ENCODE assay signal across 17 cellular contexts in genomic region chr2:165675551-165675968, GRCh38.
DNase-seq lines count a peak whose midpoint lies in the region; ATAC-seq and TF ChIP-seq lines count a peak whose summit lies in the region.
"Had no signal": no experiment of that assay in that cellular context is flagged by ENCODE, and none has a peak within 500 bp of the region (broad histone marks: within the 10 kb centered on the region; RNA-seq: fewer than 3 reads in every experiment).

No MANE protein-coding gene starts in this region.

- 16 to 27% (median 21%) methylated on average over 1 of the region's 1 CpG for WGBS in heart left ventricle, 4 donors
- 87% methylated on average over 1 of the region's 1 CpG for WGBS in mesenchymal stem cell

- TF ChIP-seq POLR2A in heart left ventricle (IDR thresholded peaks at IDR 0.05) = no peak

- H3K27ac ChIP-seq in heart left ventricle (no peak overlapping the region), left ventricle myocardium inferior (replicated peaks) (no peak overlapping the region), mesenchymal stem cell (ENCODE audit: low read length, poor library complexity, severe bottlenecking) (no peak overlapping the region)
- H3K27ac ChIP-seq: ovary, transverse colon had no signal

- H4K91ac ChIP-seq in mesenchymal stem cell (ENCODE audit: low read length) = no peak overlapping the region

- intact Hi-C loops in heart left ventricle (cut with DNase I) (no loop called here), left ventricle myocardium inferior (cut with micrococcal nuclease) (no loop called here)
- intact Hi-C loops in activated CD8-positive, alpha-beta T cell treated with anti-CD3 and anti-CD28 coated beads for 36 hours (cut with micrococcal nuclease) = no loop called here

- TF ChIP-seq CTCF in heart left ventricle (IDR thresholded peaks at IDR 0.05) (no peak), left ventricle myocardium inferior (IDR thresholded peaks at IDR 0.05; ENCODE audit: borderline replicate concordance) (no peak)
- TF ChIP-seq CTCF in activated CD8-positive, alpha-beta T cell treated with anti-CD3 and anti-CD28 coated beads for 36 hours (IDR thresholded peaks at IDR 0.05) = no peak

- H3K4me2 ChIP-seq in mesenchymal stem cell (ENCODE audit: low read length, poor library complexity, severe bottlenecking) = no peak overlapping the region
- H3K4me2 ChIP-seq: GM23338 had no signal

- no peak overlapping the region for H2BK15ac ChIP-seq in mesenchymal stem cell (ENCODE audit: low read depth, poor library complexity, severe bottlenecking)

- no peaks in the 10 kb centered on the region for H3K9me3 Mint-ChIP-seq in activated CD8-positive, alpha-beta T cell treated with anti-CD3 and anti-CD28 coated beads for 36 hours

- no peak overlapping the region for H4K8ac ChIP-seq in mesenchymal stem cell (ENCODE audit: low read length)

- no peak overlapping the region for H3K9ac ChIP-seq in mesenchymal stem cell (ENCODE audit: low read length)

- no peaks in the 10 kb centered on the region for H3K4me1 Mint-ChIP-seq in activated CD8-positive, alpha-beta T cell treated with anti-CD3 and anti-CD28 coated beads for 36 hours (ENCODE audit: low read depth)

- H2BK5ac ChIP-seq in mesenchymal stem cell (ENCODE audit: low read depth, low read length, poor library complexity, severe bottlenecking) = no peak overlapping the region

- no peak overlapping the region for H2BK120ac ChIP-seq in mesenchymal stem cell (ENCODE audit: low read depth, low read length)

- H3K4me3 Mint-ChIP-seq in activated CD8-positive, alpha-beta T cell treated with anti-CD3 and anti-CD28 coated beads for 36 hours = no peak overlapping the region
- H3K4me3 Mint-ChIP-seq: activated naive CD8-positive, alpha-beta T cell; dendritic cell treated with granulocyte-macrophage colony-stimulating factor and Interleukin-4, amounts not matched to agents 40 ng/mL and 50 ng/mL, for 4 days; GM23338; WTC11 had no signal

- no peak overlapping the region for H3K4ac ChIP-seq in mesenchymal stem cell (ENCODE audit: low read depth in 1 of 2, low read length in 2 of 2)

- H3K36me3 ChIP-seq in heart left ventricle (peaks cover 0 to 29% (median 2%) of the 10 kb centered on the region in 9 donors), left ventricle myocardium inferior (peaks cover 16% of the 10 kb centered on the region), mesenchymal stem cell (ENCODE audit: control insufficient read depth in 1 of 2, insufficient read depth in 2 of 2, low read depth in 1 of 2, low read length in 2 of 2) (peaks cover 0 to 7% of the 10 kb centered on the region in 2 experiments)
- H3K36me3 ChIP-seq: ovary, transverse colon had no signal

- CTCF ChIA-PET in activated CD8-positive, alpha-beta T cell treated with anti-CD3 and anti-CD28 coated beads for 36 hours (lab: Charles Lee) = no interaction called here

- peak in 3 of 4 donors; percentile 13 to 48 (median 29) for ATAC-seq in heart left ventricle
- no peak for ATAC-seq in activated CD8-positive, alpha-beta T cell treated with anti-CD3 and anti-CD28 coated beads for 36 hours
- ATAC-seq: GM23338, WTC11 had no signal

- H3K23ac ChIP-seq in mesenchymal stem cell (ENCODE audit: low read length in 2 of 2) = no peak overlapping the region

- no peak overlapping the region for H2AK5ac ChIP-seq in mesenchymal stem cell (ENCODE audit: low read length, severe bottlenecking)

- H3K4me3 ChIP-seq in heart left ventricle (no peak overlapping the region), left ventricle myocardium inferior (no peak overlapping the region), mesenchymal stem cell (ENCODE audit: insufficient read depth in 1 of 2, low read depth in 1 of 2, low read length in 2 of 2) (no peak overlapping the region)
- H3K4me3 ChIP-seq: GM23338, ovary, transverse colon had no signal

- in situ Hi-C loops in ACHN (cut with HindIII; ENCODE audit: low pct_ligation_motif_present, low pct_unique_long_range_greater_than_20kb, low sequenced_read_pairs) = no loop called here

- H2BK12ac ChIP-seq in mesenchymal stem cell (ENCODE audit: low read length in 2 of 2) = no peak overlapping the region

- POLR2A ChIA-PET in activated CD8-positive, alpha-beta T cell treated with anti-CD3 and anti-CD28 coated beads for 36 hours (lab: Charles Lee) = no interaction called here

- DNase-seq in heart left ventricle = no peak
- no peak for DNase-seq in left ventricle myocardium inferior
- DNase-seq in SHP77 treated with DMSO at 0.1 percent for 48 hours (lab: John Stamatoyannopoulos, UW) = peak; percentile 2
- peak; percentile 4 for DNase-seq in germinal center (ENCODE audit: low spot score)
- no peak for DNase-seq in ecto neural progenitor cell (ENCODE audit: low spot score)
- DNase-seq in ACHN = no peak
- no peak for DNase-seq in activated CD8-positive, alpha-beta T cell treated with anti-CD3 and anti-CD28 coated beads for 36 hours
- no peak for DNase-seq in mesenchymal stem cell
- DNase-seq: activated CD8-positive, alpha-beta memory T cell treated with anti-CD3 and anti-CD28 coated beads, Interleukin-2, amount 50 U/mL, for 48 hours; DMS 273 treated with DMSO at 0.1 percent for 48 hours; NCI-H2107; ovary; transverse colon had no signal

- H3K27me3 Mint-ChIP-seq in activated CD8-positive, alpha-beta T cell treated with anti-CD3 and anti-CD28 coated beads for 36 hours = no peaks in the 10 kb centered on the region
- H3K27me3 Mint-ChIP-seq: dendritic cell treated with granulocyte-macrophage colony-stimulating factor and Interleukin-4, amounts not matched to agents 40 ng/mL and 50 ng/mL, for 4 days had no signal

- H3K4me1 ChIP-seq in heart left ventricle (peaks cover 0 to 7% (median 0%) of the 10 kb centered on the region in 12 donors), left ventricle myocardium inferior (peaks cover 9% of the 10 kb centered on the region), mesenchymal stem cell (ENCODE audit: control insufficient read depth, insufficient read depth, low read depth, low read length) (no peaks in the 10 kb centered on the region)
- H3K4me1 ChIP-seq: transverse colon had no signal

- no peak overlapping the region for H3K14ac ChIP-seq in mesenchymal stem cell (ENCODE audit: low read length in 2 of 2)

- H3K27me3 ChIP-seq in heart left ventricle (no peaks in the 10 kb centered on the region), left ventricle myocardium inferior (ENCODE audit: low read depth) (no peaks in the 10 kb centered on the region), mesenchymal stem cell (ENCODE audit: control insufficient read depth in 1 of 2, insufficient read depth in 1 of 2, low read length in 2 of 2) (no peaks in the 10 kb centered on the region)
- H3K27me3 ChIP-seq: ovary, transverse colon had no signal

- no peak overlapping the region for H3K18ac ChIP-seq in mesenchymal stem cell (ENCODE audit: low read depth in 1 of 2, low read length in 2 of 2)

- H3K9me3 ChIP-seq in heart left ventricle (no peaks in the 10 kb centered on the region), left ventricle myocardium inferior (replicated peaks) (no peaks in the 10 kb centered on the region), mesenchymal stem cell (ENCODE audit: control insufficient read depth, low read length) (peaks cover 8% of the 10 kb centered on the region)
- H3K9me3 ChIP-seq: ovary, transverse colon had no signal

- H3K36me3 Mint-ChIP-seq in activated CD8-positive, alpha-beta T cell treated with anti-CD3 and anti-CD28 coated beads for 36 hours (ENCODE audit: low read depth) = no peaks in the 10 kb centered on the region
- H3K36me3 Mint-ChIP-seq: activated naive CD8-positive, alpha-beta T cell had no signal

- H3K27ac Mint-ChIP-seq in activated CD8-positive, alpha-beta T cell treated with anti-CD3 and anti-CD28 coated beads for 36 hours = no peak overlapping the region
- H3K27ac Mint-ChIP-seq: activated naive CD8-positive, alpha-beta T cell; dendritic cell treated with granulocyte-macrophage colony-stimulating factor and Interleukin-4, amounts not matched to agents 40 ng/mL and 50 ng/mL, for 4 days; WTC11 had no signal

- H3K79me1 ChIP-seq in mesenchymal stem cell (replicated peaks; ENCODE audit: low read length, poor library complexity, severe bottlenecking) = no peaks in the 10 kb centered on the region

- no peak overlapping the region for H2AFZ ChIP-seq in mesenchymal stem cell (ENCODE audit: low read depth, low read length)
- H2AFZ ChIP-seq: GM23338 had no signal

Comparison
In these comparisons a context has a peak if more than half of its experiments do, and no peak if none do; other contexts are left out.
1. DNase-seq: peak in SHP77 treated with DMSO at 0.1 percent for 48 hours (single experiment) and germinal center (single experiment); none in heart left ventricle (0 of 5), left ventricle myocardium inferior (single experiment), ecto neural progenitor cell (single experiment), ACHN (single experiment), activated CD8-positive, alpha-beta T cell treated with anti-CD3 and anti-CD28 coated beads for 36 hours (single experiment) and mesenchymal stem cell (single experiment).